In genomic region chr3:196624008-196624790, GRCh38 we compare ENCODE assay signal across 8 cellular contexts. TPM values are rescaled to one million over a fixed set of nuclear protein-coding genes. Genes with fewer than 3 reads are reported as not detected.
A peak's percentile ranks its signal among the peaks of the same experiment; 100 is the strongest.
DNase-seq lines count a peak whose midpoint lies in the region; ATAC-seq, FAIRE-seq and TF ChIP-seq lines count a peak whose summit lies in the region.

No MANE protein-coding gene starts in this region.

- H3K4me2 ChIP-seq in parathyroid adenoma (ENCODE audit: low read length) = no peak overlapping the region

- H3K9me3 ChIP-seq in parathyroid adenoma (ENCODE audit: control insufficient read depth, low read length) = no peaks in the 10 kb centered on the region

- H3K27me3 Mint-ChIP-seq in activated naive CD8-positive, alpha-beta T cell treated with anti-CD3 and anti-CD28 coated beads for 36 hours = no peaks in the 10 kb centered on the region

- H3K79me2 ChIP-seq in parathyroid adenoma = no peaks in the 10 kb centered on the region

- H3K9me3 Mint-ChIP-seq in activated naive CD8-positive, alpha-beta T cell treated with anti-CD3 and anti-CD28 coated beads for 36 hours = no peaks in the 10 kb centered on the region

- ATAC-seq in HG03565 (IDR thresholded peaks at IDR 0.05; ENCODE audit: unreplicated experiment) (peak; percentile 41), HG02678 (IDR thresholded peaks at IDR 0.05; ENCODE audit: unreplicated experiment) (no peak), esophagus mucosa (no peak)

- peak; percentile 77 for FAIRE-seq in GM12892 (lab: Jason Lieb, UNC)

- TF ChIP-seq CTCF in parathyroid adenoma (IDR thresholded peaks at IDR 0.05) = no peak

- no peaks in the 10 kb centered on the region for H3K36me3 ChIP-seq in parathyroid adenoma (ENCODE audit: control insufficient read depth, insufficient read depth, low read length)

- peak overlapping the region; percentile 91 for H3K27ac Mint-ChIP-seq in activated naive CD8-positive, alpha-beta T cell treated with anti-CD3 and anti-CD28 coated beads for 36 hours

- no peak for TF ChIP-seq POLR2A in GM12892 (IDR thresholded peaks at IDR 0.05; ENCODE audit: low read depth, low read length)

- no peak overlapping the region for H3K9ac ChIP-seq in parathyroid adenoma

- H3K4me3 Mint-ChIP-seq in activated naive CD8-positive, alpha-beta T cell treated with anti-CD3 and anti-CD28 coated beads for 36 hours = peak overlapping the region; percentile 56

- H3K4me3 ChIP-seq in parathyroid adenoma (ENCODE audit: low read depth, low read length) = no peak overlapping the region

- H3K4me1 Mint-ChIP-seq in activated naive CD8-positive, alpha-beta T cell treated with anti-CD3 and anti-CD28 coated beads for 36 hours = peaks cover 44% of the 10 kb centered on the region

- no peak for DNase-seq in GM12892 (ENCODE audit: insufficient read length)
- peak; percentile 72 for DNase-seq in activated naive CD8-positive, alpha-beta T cell treated with anti-CD3 and anti-CD28 coated beads for 36 hours
- DNase-seq in D341Med (ENCODE audit: low spot score) = no peak
- no peak for DNase-seq in NCI-H2107 treated with DMSO at 0.1 percent for 48 hours (lab: John Stamatoyannopoulos, UW; ENCODE audit: unreplicated experiment)

- peak overlapping the region; percentile 19 for H3K27ac ChIP-seq in parathyroid adenoma

- H3K36me3 Mint-ChIP-seq in activated naive CD8-positive, alpha-beta T cell treated with anti-CD3 and anti-CD28 coated beads for 36 hours = no peaks in the 10 kb centered on the region

- peak overlapping the region; percentile 11 for H2AFZ ChIP-seq in parathyroid adenoma

- H3K27me3 ChIP-seq in parathyroid adenoma (ENCODE audit: control insufficient read depth, insufficient read depth, low read length) = no peaks in the 10 kb centered on the region

- H3K4me1 ChIP-seq in parathyroid adenoma = no peaks in the 10 kb centered on the region

RNA-seq across cellular contexts. Expression of gene NRROS, which starts 15.3 kb away (rescaled TPM):
- 11.6 TPM for polyA plus RNA-seq in GM12892 (2012; ENCODE audit: missing spikeins)
- 10 to 100 TPM; 21.2 to 22.0 TPM for total RNA-seq in activated naive CD8-positive, alpha-beta T cell treated with anti-CD3 and anti-CD28 coated beads for 36 hours
- total RNA-seq in esophagus mucosa = 0.40 TPM

RNA-seq across cellular contexts. Expression of gene FBXO45, which starts 55.7 kb away (rescaled TPM):
- 13.5 TPM for polyA plus RNA-seq in GM12892 (2012; ENCODE audit: missing spikeins)
- 10 to 100 TPM; 26.1 to 26.3 TPM for total RNA-seq in activated naive CD8-positive, alpha-beta T cell treated with anti-CD3 and anti-CD28 coated beads for 36 hours
- 12.1 TPM for total RNA-seq in esophagus mucosa

RNA-seq across cellular contexts. Expression of gene WDR53, which starts 55.8 kb away (rescaled TPM):
- polyA plus RNA-seq in GM12892 (2012; ENCODE audit: missing spikeins) = 17.3 TPM
- total RNA-seq in activated naive CD8-positive, alpha-beta T cell treated with anti-CD3 and anti-CD28 coated beads for 36 hours = 10 to 100 TPM; 27.3 to 27.5 TPM
- 13.7 TPM for total RNA-seq in esophagus mucosa

Comparison
In these comparisons a context has a peak if more than half of its experiments do, and no peak if none do; other contexts are left out.
1. RNA of gene NRROS, which starts 15.3 kb away (total RNA-seq): 21.2 to 22.0 TPM in activated naive CD8-positive, alpha-beta T cell treated with anti-CD3 and anti-CD28 coated beads for 36 hours; 0.40 TPM in esophagus mucosa (single experiment); every median in the first group is over 10 times any median in the second.